In genomic region chr4:39899291-39899690, GRCh38 we compare ENCODE assay signal across 1 cellular context.
TF ChIP-seq lines count a peak whose summit lies in the region.

No MANE protein-coding gene starts in this region.

TF ChIP-seq in GM12878, 131 proteins besides CTCF, POLR2A, EP300 and RAD21 (continued from another document):
- TF ChIP-seq SKIL (IDR thresholded peaks at IDR 0.05; ENCODE audit: low read depth, poor library complexity, severe bottlenecking) (no peak), RUNX3 (IDR thresholded peaks at IDR 0.05; ENCODE audit: low read length) (peak; percentile 39; the same call in 1 of the 2 replicates)
